11 cellular contexts compared by ENCODE assay signal in genomic region chr13:98510156-98510509, GRCh38.
DNase-seq lines count a peak whose midpoint lies in the region; ATAC-seq and TF ChIP-seq lines count a peak whose summit lies in the region.
"Had no signal": no experiment of that assay in that cellular context is flagged by ENCODE, and none has a peak within 500 bp of the region (broad histone marks: within the 10 kb centered on the region; RNA-seq: fewer than 3 reads in every experiment).

No MANE protein-coding gene starts in this region.

- no peak overlapping the region for H2AFZ ChIP-seq in PC-9
- H2AFZ ChIP-seq in Karpas-422 (ENCODE audit: low read length): no peak overlapping the region
- H2AFZ ChIP-seq: GM23338 had no signal

- H4K20me1 ChIP-seq in PC-9 (ENCODE audit: insufficient read depth): no peaks in the 10 kb centered on the region
- H4K20me1 ChIP-seq in Karpas-422 (ENCODE audit: insufficient read depth, low read depth, low read length): peaks cover 48% of the 10 kb centered on the region

- H3K36me3 Mint-ChIP-seq in CD8-positive, alpha-beta T cell: peaks cover 42% of the 10 kb centered on the region

- H3K27me3 Mint-ChIP-seq in CD8-positive, alpha-beta T cell (ENCODE audit: low read depth): no peaks in the 10 kb centered on the region

- H3K9me2 ChIP-seq in PC-9 (ENCODE audit: insufficient read depth): no peaks in the 10 kb centered on the region
- H3K9me2 ChIP-seq in Karpas-422 (replicated peaks; ENCODE audit: insufficient read depth, low read length): no peaks in the 10 kb centered on the region

- TF ChIP-seq CTCF in CD8-positive, alpha-beta T cell (IDR thresholded peaks at IDR 0.05): no peak
- no peak for TF ChIP-seq CTCF in PC-9 (conservative IDR thresholded peaks at IDR 0.05)

- H3K4me3 Mint-ChIP-seq in CD8-positive, alpha-beta T cell: no peak overlapping the region
- H3K4me3 Mint-ChIP-seq: GM23338 had no signal

- 95 to 96% methylated on average over 7 of the region's 7 CpGs for WGBS in esophagus, 2 donors
- 95 to 97% methylated on average over 7 of the region's 7 CpGs for WGBS in aorta, 2 donors

- peak in 1 of 7 experiments; percentile 44 for DNase-seq in CD8-positive, alpha-beta T cell
- no peak for DNase-seq in PC-9
- no peak for DNase-seq in DMS114 treated with DMSO at 0.1 percent for 48 hours (lab: John Stamatoyannopoulos, UW; ENCODE audit: unreplicated experiment)
- DNase-seq in Karpas-422: no peak
- no peak for DNase-seq in aorta

- no peaks in the 10 kb centered on the region for H3K9me3 Mint-ChIP-seq in CD8-positive, alpha-beta T cell
- H3K9me3 Mint-ChIP-seq: GM23338 had no signal

- H3K4me1 ChIP-seq in CD8-positive, alpha-beta T cell (ENCODE audit: insufficient read depth, low read length): peaks cover 32% of the 10 kb centered on the region
- H3K4me1 ChIP-seq in PC-9 (replicated peaks; ENCODE audit: insufficient read depth) (peaks cover 58% of the 10 kb centered on the region), esophagus (ENCODE audit: control insufficient read depth in 2 of 2, insufficient read depth in 2 of 2, low read length in 1 of 2) (peaks cover 2 to 22% of the 10 kb centered on the region in 2 donors), skeletal muscle satellite cell (ENCODE audit: control insufficient read depth, insufficient read depth, low read length) (peaks cover 36% of the 10 kb centered on the region), Karpas-422 (ENCODE audit: low read length) (peaks cover 72% of the 10 kb centered on the region), aorta (ENCODE audit: control insufficient read depth in 1 of 2, insufficient read depth in 2 of 2, low read length in 2 of 2) (peaks cover 4% of the 10 kb centered on the region in 2 donors)

- POLR2A ChIA-PET in CD8-positive, alpha-beta T cell (lab: Charles Lee): interaction anchor here (0.6 kb wide), 1 partner anchor 1033 kb away, joined by 3 read pairs; no protein-coding TSS in a partner anchor
- POLR2A ChIA-PET in PC-9 (lab: Charles Lee; ENCODE audit: unreplicated experiment): interaction anchor here (0.5 to 1.0 kb wide), 4 partner anchors 25 to 865 kb away, joined by 3 to 8 read pairs (median 4); no protein-coding TSS in a partner anchor

- H3K9ac ChIP-seq in skeletal muscle satellite cell (ENCODE audit: low read depth, low read length) (peak overlapping the region; percentile 50), Karpas-422 (ENCODE audit: low read length) (no peak overlapping the region)

- intact Hi-C loops in CD8-positive, alpha-beta T cell (cut with DNase I, micrococcal nuclease): no loop called here
- intact Hi-C loops in PC-9 (cut with micrococcal nuclease; ENCODE audit: unreplicated experiment): no loop called here
- intact Hi-C loops in aorta (cut with DNase I): no loop called here

- no peaks in the 10 kb centered on the region for H3K9me3 ChIP-seq in CD8-positive, alpha-beta T cell (ENCODE audit: low read length)
- H3K9me3 ChIP-seq in PC-9 (ENCODE audit: insufficient read depth, low read depth) (no peaks in the 10 kb centered on the region), esophagus (ENCODE audit: control insufficient read depth in 2 of 2, insufficient read depth in 1 of 2, low read depth in 1 of 2, low read length in 1 of 2) (no peaks in the 10 kb centered on the region), skeletal muscle satellite cell (replicated peaks; ENCODE audit: low read length) (no peaks in the 10 kb centered on the region), Karpas-422 (ENCODE audit: low read length) (no peaks in the 10 kb centered on the region), aorta (ENCODE audit: control insufficient read depth, low read length) (no peaks in the 10 kb centered on the region)

- no TSS peak for BruUV-seq in PC-9 (replicated peaks; lab: Mats Ljungman, UMichigan)

- H3K4me3 ChIP-seq in CD8-positive, alpha-beta T cell (ENCODE audit: low read depth, low read length): no peak overlapping the region
- H3K4me3 ChIP-seq in PC-9: no peak overlapping the region
- H3K4me3 ChIP-seq in esophagus (ENCODE audit: low read depth in 1 of 2, low read length in 2 of 2): no peak overlapping the region
- H3K4me3 ChIP-seq in skeletal muscle satellite cell (ENCODE audit: low read length): peak overlapping the region; percentile 12
- H3K4me3 ChIP-seq in Karpas-422 (ENCODE audit: low read length): no peak overlapping the region
- no peak overlapping the region for H3K4me3 ChIP-seq in aorta (ENCODE audit: low read length in 2 of 2)
- H3K4me3 ChIP-seq: coronary artery, GM23338, SK-N-MC had no signal

- peak overlapping the region; percentile 55 for H3K27ac Mint-ChIP-seq in CD8-positive, alpha-beta T cell
- H3K27ac Mint-ChIP-seq: GM23338 had no signal

- H3K4me2 ChIP-seq in PC-9 (peak overlapping the region; percentile 72), skeletal muscle satellite cell (ENCODE audit: low read length) (peak overlapping the region; percentile 68), Karpas-422 (ENCODE audit: low read depth, low read length, poor library complexity, severe bottlenecking) (no peak overlapping the region)
- H3K4me2 ChIP-seq: GM23338 had no signal

- CTCF ChIA-PET in CD8-positive, alpha-beta T cell (lab: Charles Lee): interaction anchor here (1.7 kb wide), 1 partner anchor 143 kb away, joined by 6 read pairs; no protein-coding TSS in a partner anchor
- CTCF ChIA-PET in PC-9 (lab: Charles Lee): no interaction called here

- no peaks in the 10 kb centered on the region for H3K27me3 ChIP-seq in CD8-positive, alpha-beta T cell (ENCODE audit: insufficient read depth, low read length)
- H3K27me3 ChIP-seq in PC-9 (ENCODE audit: insufficient read depth, low read depth) (no peaks in the 10 kb centered on the region), esophagus (ENCODE audit: control insufficient read depth in 1 of 2, insufficient read depth in 2 of 2, low read length in 2 of 2) (no peaks in the 10 kb centered on the region), skeletal muscle satellite cell (ENCODE audit: control insufficient read depth, insufficient read depth, low read length) (no peaks in the 10 kb centered on the region), Karpas-422 (ENCODE audit: low read length) (no peaks in the 10 kb centered on the region), aorta (ENCODE audit: control insufficient read depth in 1 of 2, insufficient read depth in 2 of 2, low read length in 1 of 2) (no peaks in the 10 kb centered on the region)

- no peak overlapping the region for H3K27ac ChIP-seq in CD8-positive, alpha-beta T cell (ENCODE audit: low read depth, low read length)
- H3K27ac ChIP-seq in PC-9: peak overlapping the region; percentile 99
- H3K27ac ChIP-seq in esophagus (ENCODE audit: low read depth in 2 of 2, low read length in 1 of 2): peak overlapping the region; percentile 57 to 75
- H3K27ac ChIP-seq in Karpas-422 (ENCODE audit: low read length): no peak overlapping the region
- no peak overlapping the region for H3K27ac ChIP-seq in aorta (ENCODE audit: low read depth in 1 of 2, low read length in 2 of 2)

- peaks cover 79% of the 10 kb centered on the region for H3K4me1 Mint-ChIP-seq in CD8-positive, alpha-beta T cell (ENCODE audit: low read depth)

- no peaks in the 10 kb centered on the region for H3K36me3 ChIP-seq in CD8-positive, alpha-beta T cell (ENCODE audit: insufficient read depth, low read length)
- H3K36me3 ChIP-seq in PC-9 (ENCODE audit: low read depth) (0 out of 2 replicates have a peak, but pooled peaks cover 7% of the 10 kb centered on the region), esophagus (ENCODE audit: control insufficient read depth in 2 of 2, insufficient read depth in 2 of 2, low read length in 1 of 2) (peaks cover 0 to 6% of the 10 kb centered on the region in 2 donors), skeletal muscle satellite cell (ENCODE audit: insufficient read depth, low read length) (peaks cover 4% of the 10 kb centered on the region), Karpas-422 (ENCODE audit: insufficient read depth, low read length) (no peaks in the 10 kb centered on the region), aorta (ENCODE audit: control insufficient read depth in 1 of 2, insufficient read depth in 2 of 2, low read length in 1 of 2) (no peaks in the 10 kb centered on the region)

- ATAC-seq in CD8-positive, alpha-beta T cell: no peak
- no peak for ATAC-seq in HG03095 (IDR thresholded peaks at IDR 0.05; ENCODE audit: unreplicated experiment)
- ATAC-seq in aorta (ENCODE audit: low FRiP score): no peak
- ATAC-seq: GM23338 had no signal

- H3F3A ChIP-seq in PC-9 (ENCODE audit: insufficient read depth, low read depth): peaks cover 80% of the 10 kb centered on the region

- peaks cover 92% of the 10 kb centered on the region for H3K79me2 ChIP-seq in PC-9 (ENCODE audit: low read depth)
- peaks cover 100% of the 10 kb centered on the region for H3K79me2 ChIP-seq in Karpas-422 (ENCODE audit: low read length)

Comparison
In these comparisons a context has a peak if more than half of its experiments do, and no peak if none do; other contexts are left out.
1. H3K27ac ChIP-seq: peak in PC-9 (single experiment) and esophagus (2 of 2); none in CD8-positive, alpha-beta T cell (single experiment), Karpas-422 (single experiment) and aorta (0 of 2).